In genomic region chr3:183817111-183817510, GRCh38 we compare ENCODE assay signal across 16 cellular contexts. TPM values are rescaled to one million over a fixed set of nuclear protein-coding genes. Genes with fewer than 3 reads are reported as not detected.
DNase-seq lines count a peak whose midpoint lies in the region; ATAC-seq and TF ChIP-seq lines count a peak whose summit lies in the region.
"Had no signal": no experiment of that assay in that cellular context is flagged by ENCODE, and none has a peak within 500 bp of the region (broad histone marks: within the 10 kb centered on the region; RNA-seq: fewer than 3 reads in every experiment).

No MANE protein-coding gene starts in this region.

- H3K27ac Mint-ChIP-seq in neural crest cell (ENCODE audit: unreplicated experiment): no peak overlapping the region
- H3K27ac Mint-ChIP-seq in naive thymus-derived CD4-positive, alpha-beta T cell: peak overlapping the region in 1 of 9 donors; percentile 22
- H3K27ac Mint-ChIP-seq: B cell had no signal

- H3K4me3 Mint-ChIP-seq in neural crest cell: peak overlapping the region; percentile 29
- no peak overlapping the region for H3K4me3 Mint-ChIP-seq in naive thymus-derived CD4-positive, alpha-beta T cell
- H3K4me3 Mint-ChIP-seq: B cell had no signal

- TF ChIP-seq CTCF in neural crest cell (conservative IDR thresholded peaks at IDR 0.05): no peak

- CTCF ChIA-PET in naive thymus-derived CD4-positive, alpha-beta T cell (lab: Charles Lee): no interaction called here

- H3K4me1 ChIP-seq in naive thymus-derived CD4-positive, alpha-beta T cell (ENCODE audit: control insufficient read depth in 2 of 2, insufficient read depth in 2 of 2, low read length in 2 of 2): peaks cover 6 to 7% of the 10 kb centered on the region in 2 donors

- POLR2A ChIA-PET in naive thymus-derived CD4-positive, alpha-beta T cell (lab: Charles Lee): interaction anchor here (0.7 kb wide), 1 partner anchor 17 kb away, joined by 3 read pairs; no protein-coding TSS in a partner anchor

- H3K27ac ChIP-seq in angular gyrus (ENCODE audit: low read depth, low read length): peak overlapping the region; percentile 99
- no peak overlapping the region for H3K27ac ChIP-seq in naive thymus-derived CD4-positive, alpha-beta T cell (ENCODE audit: low read depth, low read length)
- H3K27ac ChIP-seq: 22Rv1 had no signal

- no peak overlapping the region for H3K4me3 ChIP-seq in H7 (ENCODE audit: insufficient read depth, low read depth, low read length)
- H3K4me3 ChIP-seq in naive thymus-derived CD4-positive, alpha-beta T cell (ENCODE audit: low read length): no peak overlapping the region

- H3K27me3 ChIP-seq in H7 (ENCODE audit: control insufficient read depth, insufficient read depth, low read length): no peaks in the 10 kb centered on the region
- H3K27me3 ChIP-seq in naive thymus-derived CD4-positive, alpha-beta T cell (ENCODE audit: control insufficient read depth in 2 of 2, insufficient read depth in 2 of 2, low read length in 2 of 2): no peaks in the 10 kb centered on the region

- no peak for ATAC-seq in HG03432 (IDR thresholded peaks at IDR 0.05; ENCODE audit: unreplicated experiment)
- ATAC-seq in naive thymus-derived CD4-positive, alpha-beta T cell: no peak
- ATAC-seq: Right ventricle myocardium inferior had no signal

- H3K4me1 Mint-ChIP-seq in neural crest cell: peaks cover 8% of the 10 kb centered on the region
- H3K4me1 Mint-ChIP-seq in naive thymus-derived CD4-positive, alpha-beta T cell: peaks cover 0 to 21% (median 17%) of the 10 kb centered on the region in 7 donors
- H3K4me1 Mint-ChIP-seq: B cell had no signal

- H3K9me3 Mint-ChIP-seq in neural crest cell: no peaks in the 10 kb centered on the region
- no peaks in the 10 kb centered on the region for H3K9me3 Mint-ChIP-seq in naive thymus-derived CD4-positive, alpha-beta T cell

- H3K27me3 Mint-ChIP-seq in neural crest cell (ENCODE audit: low read depth): no peaks in the 10 kb centered on the region
- no peaks in the 10 kb centered on the region for H3K27me3 Mint-ChIP-seq in naive thymus-derived CD4-positive, alpha-beta T cell
- H3K27me3 Mint-ChIP-seq: B cell had no signal

- H3K36me3 Mint-ChIP-seq in neural crest cell (ENCODE audit: low read depth): peaks cover 25% of the 10 kb centered on the region
- H3K36me3 Mint-ChIP-seq in naive thymus-derived CD4-positive, alpha-beta T cell: peaks cover 3 to 8% (median 4%) of the 10 kb centered on the region in 5 donors

- no peaks in the 10 kb centered on the region for H3K9me3 ChIP-seq in naive thymus-derived CD4-positive, alpha-beta T cell (ENCODE audit: control insufficient read depth in 2 of 3, low read length in 3 of 3)

- intact Hi-C loops in naive thymus-derived CD4-positive, alpha-beta T cell (cut with micrococcal nuclease): no loop called here

- no peaks in the 10 kb centered on the region; the same call in none of the 2 replicates for H3K36me3 ChIP-seq in H7 (replicated peaks; ENCODE audit: control insufficient read depth, insufficient read depth, low read length)
- no peaks in the 10 kb centered on the region for H3K36me3 ChIP-seq in naive thymus-derived CD4-positive, alpha-beta T cell (ENCODE audit: control insufficient read depth in 2 of 3, insufficient read depth in 3 of 3, low read length in 3 of 3)

- peak; percentile 70 for DNase-seq in DMS 273 (lab: John Stamatoyannopoulos, UW; ENCODE audit: unreplicated experiment)
- DNase-seq in DMS 273 treated with DMSO at 0.1 percent for 48 hours (lab: John Stamatoyannopoulos, UW): no peak
- peak; percentile 32 for DNase-seq in H7
- DNase-seq in neural crest cell (ENCODE audit: low read depth, low spot score): no peak
- no peak for DNase-seq in naive thymus-derived CD4-positive, alpha-beta T cell
- DNase-seq in DMS53 treated with DMSO at 0.1 percent for 48 hours (lab: John Stamatoyannopoulos, UW; ENCODE audit: unreplicated experiment): no peak
- DNase-seq: DMS153, KG1, NCI-H1105 treated with DMSO at 0.1 percent for 48 hours, NCI-H1694 treated with DMSO at 0.1 percent for 48 hours, NCI-H69 had no signal

RNA-seq across cellular contexts. Expression of gene MAP6D1, which starts 8.3 kb away (rescaled TPM):
- total RNA-seq in H7 (2014; rRNA removed; shearing (Covaris generic)): 1.7 and 4.4 TPM in 2 replicates
- 4.7 and 4.9 TPM in 2 replicates for total RNA-seq in neural crest cell
- 1 to 10 TPM in 3 of 5 experiments, under 1 TPM in 2; 0.81 to 2.9 (median 1.2) TPM for total RNA-seq in naive thymus-derived CD4-positive, alpha-beta T cell
- not detected for polyA plus RNA-seq in naive thymus-derived CD4-positive, alpha-beta T cell

Comparison
In these comparisons a context has a peak if more than half of its experiments do, and no peak if none do; other contexts are left out.
1. DNase-seq: peak in DMS 273 (single experiment) and H7 (single experiment); none in DMS 273 treated with DMSO at 0.1 percent for 48 hours (single experiment), neural crest cell (single experiment), naive thymus-derived CD4-positive, alpha-beta T cell (0 of 9) and DMS53 treated with DMSO at 0.1 percent for 48 hours (single experiment).